9 cellular contexts compared by ENCODE assay signal in the genomic region with DNA sequence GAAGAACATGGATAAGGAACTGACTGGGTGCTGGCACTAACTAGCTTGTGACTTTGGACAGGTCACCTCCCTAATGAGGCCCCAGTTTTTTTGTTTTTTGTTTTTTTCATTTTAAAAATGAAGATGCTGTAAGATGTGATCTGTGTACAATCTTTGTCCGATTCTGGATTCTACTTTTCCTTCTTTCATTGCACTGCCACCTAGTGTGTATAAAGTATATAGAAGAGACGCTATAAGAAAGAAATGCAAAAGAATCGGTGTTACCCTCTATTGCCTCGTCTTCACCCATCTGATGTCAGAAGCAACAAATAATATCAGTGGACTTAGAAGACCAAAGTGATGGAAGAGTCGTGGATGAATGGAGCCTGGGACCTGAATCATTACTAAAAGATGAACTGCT. TPM values are rescaled to one million over a fixed set of nuclear protein-coding genes. Genes with fewer than 3 reads are reported as not detected.
DNase-seq lines count a peak whose midpoint lies in the region; ATAC-seq and TF ChIP-seq lines count a peak whose summit lies in the region.
"Had no signal": no experiment of that assay in that cellular context is flagged by ENCODE, and none has a peak within 500 bp of the region (broad histone marks: within the 10 kb centered on the region; RNA-seq: fewer than 3 reads in every experiment).

No MANE protein-coding gene starts in this region.

- H3F3A ChIP-seq in MM.1S (ENCODE audit: insufficient read depth, low read length), result no peaks in the 10 kb centered on the region

- 0 out of 2 replicates have a peak overlapping the region, but pooled peaks have one; percentile 1 for H2AFZ ChIP-seq in MM.1S (ENCODE audit: low read length)

- TF ChIP-seq CTCF in activated CD8-positive, alpha-beta T cell treated with anti-CD3 and anti-CD28 coated beads for 36 hours (IDR thresholded peaks at IDR 0.05), result peak; percentile 37
- TF ChIP-seq CTCF in MM.1S (IDR thresholded peaks at IDR 0.05; ENCODE audit: low read length), result peak; percentile 44
- TF ChIP-seq CTCF in esophagus muscularis mucosa (IDR thresholded peaks at IDR 0.05), result peak; percentile 32 to 45 (median 35)
- no peak for TF ChIP-seq CTCF in RWPE1 (conservative IDR thresholded peaks at IDR 0.05; ENCODE audit: low read depth)

- H3K27me3 ChIP-seq in MM.1S (replicated peaks; ENCODE audit: insufficient read depth, low read length) (no peaks in the 10 kb centered on the region), esophagus muscularis mucosa (no peaks in the 10 kb centered on the region)

- POLR2A ChIA-PET in activated CD8-positive, alpha-beta T cell treated with anti-CD3 and anti-CD28 coated beads for 36 hours (lab: Charles Lee), result no interaction called here
- POLR2A ChIA-PET in activated CD8-positive, alpha-beta T cell treated with anti-CD3 and anti-CD28 coated beads, Interleukin-2, amount 10 ng/mL, durations not matched to agents 7 days and 5 days (lab: Charles Lee), result no interaction called here
- POLR2A ChIA-PET in RWPE1 (lab: Yijun Ruan, JAX; ENCODE audit: low non-redundant PET), result no interaction called here

- no peak for TF ChIP-seq EP300 in esophagus muscularis mucosa (IDR thresholded peaks at IDR 0.05)

- no peaks in the 10 kb centered on the region for H3K9me3 Mint-ChIP-seq in activated CD8-positive, alpha-beta T cell treated with anti-CD3 and anti-CD28 coated beads for 36 hours
- H3K9me3 Mint-ChIP-seq in activated CD8-positive, alpha-beta T cell treated with anti-CD3 and anti-CD28 coated beads, Interleukin-2, amount 10 ng/mL, durations not matched to agents 7 days and 5 days (ENCODE audit: insufficient read depth), result no peaks in the 10 kb centered on the region
- H3K9me3 Mint-ChIP-seq in stimulated activated naive B cell treated with anti-CD40 and anti-IgM and Interleukin-4, amounts not matched to agents 10 μg/mL and 1 μg/mL and 100 μg/mL, for 72 hours, result no peaks in the 10 kb centered on the region

- no peaks in the 10 kb centered on the region for H4K20me1 ChIP-seq in MM.1S (ENCODE audit: insufficient read depth, low read length)

- H3K9ac ChIP-seq in MM.1S (ENCODE audit: low read length), result no peak overlapping the region

- H3K36me3 ChIP-seq in MM.1S (replicated peaks; ENCODE audit: insufficient read depth, low read length) (no peaks in the 10 kb centered on the region), esophagus muscularis mucosa (no peaks in the 10 kb centered on the region)

- no peaks in the 10 kb centered on the region for H3K4me1 ChIP-seq in MM.1S (ENCODE audit: low read length)
- H3K4me1 ChIP-seq in esophagus muscularis mucosa, result no peaks in the 10 kb centered on the region

- H3K79me2 ChIP-seq in MM.1S (ENCODE audit: low read length), result no peaks in the 10 kb centered on the region

- H3K4me1 Mint-ChIP-seq in activated CD8-positive, alpha-beta T cell treated with anti-CD3 and anti-CD28 coated beads for 36 hours (ENCODE audit: low read depth), result peaks cover 3% of the 10 kb centered on the region
- H3K4me1 Mint-ChIP-seq in activated CD8-positive, alpha-beta T cell treated with anti-CD3 and anti-CD28 coated beads, Interleukin-2, amount 10 ng/mL, durations not matched to agents 7 days and 5 days (ENCODE audit: low read depth), result peaks cover 7% of the 10 kb centered on the region
- H3K4me1 Mint-ChIP-seq in stimulated activated naive B cell treated with anti-CD40 and anti-IgM and Interleukin-4, amounts not matched to agents 10 μg/mL and 1 μg/mL and 100 μg/mL, for 72 hours, result peaks cover 2 to 12% of the 10 kb centered on the region in 2 donors

- no peak overlapping the region for H3K4me3 Mint-ChIP-seq in activated CD8-positive, alpha-beta T cell treated with anti-CD3 and anti-CD28 coated beads for 36 hours
- H3K4me3 Mint-ChIP-seq in activated CD8-positive, alpha-beta T cell treated with anti-CD3 and anti-CD28 coated beads, Interleukin-2, amount 10 ng/mL, durations not matched to agents 7 days and 5 days, result no peak overlapping the region
- H3K4me3 Mint-ChIP-seq in stimulated activated naive B cell treated with anti-CD40 and anti-IgM and Interleukin-4, amounts not matched to agents 10 μg/mL and 1 μg/mL and 100 μg/mL, for 72 hours, result no peak overlapping the region
- H3K4me3 Mint-ChIP-seq: T-helper 1 cell treated with Interleukin-12 subunit alpha and Interleukin-12 subunit beta and Interleukin-4 antibody, amounts not matched to agents 30 μg/mL and 1 μg/mL, for 36 hours had no signal

- WGBS in esophagus muscularis mucosa, result 33% methylated on average over 5 of the region's 5 CpGs

- H3K36me3 Mint-ChIP-seq in activated CD8-positive, alpha-beta T cell treated with anti-CD3 and anti-CD28 coated beads for 36 hours (ENCODE audit: low read depth), result no peaks in the 10 kb centered on the region
- H3K36me3 Mint-ChIP-seq in activated CD8-positive, alpha-beta T cell treated with anti-CD3 and anti-CD28 coated beads, Interleukin-2, amount 10 ng/mL, durations not matched to agents 7 days and 5 days (ENCODE audit: low read depth), result no peaks in the 10 kb centered on the region
- no peaks in the 10 kb centered on the region for H3K36me3 Mint-ChIP-seq in stimulated activated naive B cell treated with anti-CD40 and anti-IgM and Interleukin-4, amounts not matched to agents 10 μg/mL and 1 μg/mL and 100 μg/mL, for 72 hours

- H3K27ac ChIP-seq in MM.1S (ENCODE audit: low read length) (no peak overlapping the region), esophagus muscularis mucosa (replicated peaks in 1 of 4) (no peak overlapping the region), RWPE1 (no peak overlapping the region)

- CTCF ChIA-PET in activated CD8-positive, alpha-beta T cell treated with anti-CD3 and anti-CD28 coated beads for 36 hours (lab: Charles Lee), result interaction anchor here (0.6 to 1.0 kb wide), 6 partner anchors 11 to 527 kb away, joined by 3 to 4 read pairs (median 3); no protein-coding TSS in a partner anchor
- CTCF ChIA-PET in activated CD8-positive, alpha-beta T cell treated with anti-CD3 and anti-CD28 coated beads, Interleukin-2, amount 10 ng/mL, durations not matched to agents 7 days and 5 days (lab: Charles Lee), result interaction anchor here (0.7 to 1.1 kb wide), 5 partner anchors 8 to 362 kb away, joined by 3 to 5 read pairs (median 4); no protein-coding TSS in a partner anchor
- CTCF ChIA-PET in RWPE1 (lab: Yijun Ruan, JAX), result no interaction called here

- DNase-seq in activated CD8-positive, alpha-beta T cell treated with anti-CD3 and anti-CD28 coated beads for 36 hours, result no peak
- DNase-seq in activated CD8-positive, alpha-beta T cell treated with anti-CD3 and anti-CD28 coated beads, Interleukin-2, amount 10 ng/mL, durations not matched to agents 7 days and 5 days, result no peak
- DNase-seq in MM.1S (peak; percentile 31), esophagus muscularis mucosa (ENCODE audit: extremely low spot score) (no peak), NCI-H2029 treated with DMSO at 0.1 percent for 48 hours (lab: John Stamatoyannopoulos, UW) (no peak), RWPE1 (ENCODE audit: low spot score) (no peak)
- DNase-seq in stimulated activated naive B cell treated with anti-CD40 and anti-IgM and Interleukin-4, amounts not matched to agents 10 μg/mL and 1 μg/mL and 100 μg/mL, for 72 hours, result no peak

- H3K4me2 ChIP-seq in MM.1S (ENCODE audit: low read depth, low read length), result no peak overlapping the region

- ATAC-seq in activated CD8-positive, alpha-beta T cell treated with anti-CD3 and anti-CD28 coated beads for 36 hours, result peak; percentile 69
- ATAC-seq in activated CD8-positive, alpha-beta T cell treated with anti-CD3 and anti-CD28 coated beads, Interleukin-2, amount 10 ng/mL, durations not matched to agents 7 days and 5 days, result no peak
- ATAC-seq in stimulated activated naive B cell treated with anti-CD40 and anti-IgM and Interleukin-4, amounts not matched to agents 10 μg/mL and 1 μg/mL and 100 μg/mL, for 72 hours (replicated peaks), result peak; percentile 52 to 56
- no peak for ATAC-seq in GM18517 (IDR thresholded peaks at IDR 0.05; ENCODE audit: unreplicated experiment)

- intact Hi-C loops in activated CD8-positive, alpha-beta T cell treated with anti-CD3 and anti-CD28 coated beads for 36 hours (cut with micrococcal nuclease), result no loop called here
- intact Hi-C loops in esophagus muscularis mucosa (cut with DNase I), result loop anchor here (2.0 kb wide), 1 partner anchor 332 kb away; no protein-coding TSS in a partner anchor

- no peak overlapping the region for H3K4me3 ChIP-seq in MM.1S (ENCODE audit: low read length)
- no peak overlapping the region for H3K4me3 ChIP-seq in esophagus muscularis mucosa

- no peaks in the 10 kb centered on the region for H3K9me2 ChIP-seq in MM.1S (replicated peaks; ENCODE audit: insufficient read depth, low read length)

- no peak overlapping the region for H3K27ac Mint-ChIP-seq in activated CD8-positive, alpha-beta T cell treated with anti-CD3 and anti-CD28 coated beads for 36 hours
- H3K27ac Mint-ChIP-seq in activated CD8-positive, alpha-beta T cell treated with anti-CD3 and anti-CD28 coated beads, Interleukin-2, amount 10 ng/mL, durations not matched to agents 7 days and 5 days, result no peak overlapping the region
- H3K27ac Mint-ChIP-seq in stimulated activated naive B cell treated with anti-CD40 and anti-IgM and Interleukin-4, amounts not matched to agents 10 μg/mL and 1 μg/mL and 100 μg/mL, for 72 hours, result no peak overlapping the region
- H3K27ac Mint-ChIP-seq: T-helper 1 cell treated with Interleukin-12 subunit alpha and Interleukin-12 subunit beta and Interleukin-4 antibody, amounts not matched to agents 30 μg/mL and 1 μg/mL, for 36 hours had no signal

- no peaks in the 10 kb centered on the region for H3K27me3 Mint-ChIP-seq in activated CD8-positive, alpha-beta T cell treated with anti-CD3 and anti-CD28 coated beads for 36 hours
- no peaks in the 10 kb centered on the region for H3K27me3 Mint-ChIP-seq in activated CD8-positive, alpha-beta T cell treated with anti-CD3 and anti-CD28 coated beads, Interleukin-2, amount 10 ng/mL, durations not matched to agents 7 days and 5 days (ENCODE audit: low read depth)
- no peaks in the 10 kb centered on the region for H3K27me3 Mint-ChIP-seq in stimulated activated naive B cell treated with anti-CD40 and anti-IgM and Interleukin-4, amounts not matched to agents 10 μg/mL and 1 μg/mL and 100 μg/mL, for 72 hours

- no peak for TF ChIP-seq POLR2A in esophagus muscularis mucosa (IDR thresholded peaks at IDR 0.05; ENCODE audit: low read depth)

- H3K9me3 ChIP-seq in MM.1S (replicated peaks; ENCODE audit: insufficient read depth, low read length), result no peaks in the 10 kb centered on the region
- no peaks in the 10 kb centered on the region for H3K9me3 ChIP-seq in esophagus muscularis mucosa

RNA-seq across cellular contexts. Expression of gene P2RY10, which starts 58.6 kb away (rescaled TPM):
- 10 to 100 TPM; 42.1 to 42.2 TPM for total RNA-seq in activated CD8-positive, alpha-beta T cell treated with anti-CD3 and anti-CD28 coated beads for 36 hours
- 10 to 100 TPM; 48.8 to 49.8 TPM for total RNA-seq in activated CD8-positive, alpha-beta T cell treated with anti-CD3 and anti-CD28 coated beads, Interleukin-2, amount 10 ng/mL, durations not matched to agents 7 days and 5 days
- 1 to 10 TPM in 1 of 4 donors, not detected in 3; 5.0 TPM for total RNA-seq in esophagus muscularis mucosa

Comparison
In these comparisons a context has a peak if more than half of its experiments do, and no peak if none do; other contexts are left out.
1. ATAC-seq: peak in activated CD8-positive, alpha-beta T cell treated with anti-CD3 and anti-CD28 coated beads for 36 hours (single experiment) and stimulated activated naive B cell treated with anti-CD40 and anti-IgM and Interleukin-4, amounts not matched to agents 10 μg/mL and 1 μg/mL and 100 μg/mL, for 72 hours (2 of 2); none in activated CD8-positive, alpha-beta T cell treated with anti-CD3 and anti-CD28 coated beads, Interleukin-2, amount 10 ng/mL, durations not matched to agents 7 days and 5 days (single experiment) and GM18517 (single experiment).
2. RNA of gene P2RY10, which starts 58.6 kb away (total RNA-seq): 48.8 to 49.8 TPM in activated CD8-positive, alpha-beta T cell treated with anti-CD3 and anti-CD28 coated beads, Interleukin-2, amount 10 ng/mL, durations not matched to agents 7 days and 5 days and 42.1 to 42.2 TPM in activated CD8-positive, alpha-beta T cell treated with anti-CD3 and anti-CD28 coated beads for 36 hours; 5.0 TPM in esophagus muscularis mucosa; every median in the first group is over 4 times any median in the second.